Comparison of ENCODE assay signal across 1 cellular context in the genomic region with DNA sequence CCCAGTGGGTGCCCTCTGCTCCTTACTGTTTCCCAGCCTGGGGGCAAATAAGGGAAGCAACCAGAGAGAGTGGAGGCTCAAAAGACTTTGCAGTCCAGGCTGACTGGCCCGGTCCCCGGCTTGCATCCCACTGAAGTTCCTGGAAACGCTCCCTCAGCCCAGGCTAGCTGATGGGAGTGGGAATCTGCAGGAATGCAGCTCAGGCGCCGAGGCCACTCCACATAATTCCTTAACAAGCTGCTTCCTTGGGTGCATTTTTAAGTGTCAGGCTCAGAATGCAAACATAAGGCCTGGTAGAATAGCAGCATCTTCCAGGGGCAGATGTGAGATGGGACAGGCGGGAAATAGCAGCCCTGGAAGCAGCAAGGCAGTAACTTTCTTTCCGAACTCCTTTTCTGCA.
TF ChIP-seq lines count a peak whose summit lies in the region.

No MANE protein-coding gene starts in this region.

TF ChIP-seq in SK-N-SH, 30 proteins besides CTCF, POLR2A, EP300 and RAD21:
- TF ChIP-seq SIN3A (IDR thresholded peaks at IDR 0.05; ENCODE audit: borderline replicate concordance, low read depth, low read length) (no peak), TCF12 (IDR thresholded peaks at IDR 0.05) (no peak), RXRA (IDR thresholded peaks at IDR 0.05; ENCODE audit: borderline replicate concordance, low read depth) (no peak), NFIC (IDR thresholded peaks at IDR 0.05; ENCODE audit: borderline replicate concordance) (no peak), GATA2 (CRISPR knock-in tag; IDR thresholded peaks at IDR 0.05) (no peak)
- TF ChIP-seq, protein P1, sequence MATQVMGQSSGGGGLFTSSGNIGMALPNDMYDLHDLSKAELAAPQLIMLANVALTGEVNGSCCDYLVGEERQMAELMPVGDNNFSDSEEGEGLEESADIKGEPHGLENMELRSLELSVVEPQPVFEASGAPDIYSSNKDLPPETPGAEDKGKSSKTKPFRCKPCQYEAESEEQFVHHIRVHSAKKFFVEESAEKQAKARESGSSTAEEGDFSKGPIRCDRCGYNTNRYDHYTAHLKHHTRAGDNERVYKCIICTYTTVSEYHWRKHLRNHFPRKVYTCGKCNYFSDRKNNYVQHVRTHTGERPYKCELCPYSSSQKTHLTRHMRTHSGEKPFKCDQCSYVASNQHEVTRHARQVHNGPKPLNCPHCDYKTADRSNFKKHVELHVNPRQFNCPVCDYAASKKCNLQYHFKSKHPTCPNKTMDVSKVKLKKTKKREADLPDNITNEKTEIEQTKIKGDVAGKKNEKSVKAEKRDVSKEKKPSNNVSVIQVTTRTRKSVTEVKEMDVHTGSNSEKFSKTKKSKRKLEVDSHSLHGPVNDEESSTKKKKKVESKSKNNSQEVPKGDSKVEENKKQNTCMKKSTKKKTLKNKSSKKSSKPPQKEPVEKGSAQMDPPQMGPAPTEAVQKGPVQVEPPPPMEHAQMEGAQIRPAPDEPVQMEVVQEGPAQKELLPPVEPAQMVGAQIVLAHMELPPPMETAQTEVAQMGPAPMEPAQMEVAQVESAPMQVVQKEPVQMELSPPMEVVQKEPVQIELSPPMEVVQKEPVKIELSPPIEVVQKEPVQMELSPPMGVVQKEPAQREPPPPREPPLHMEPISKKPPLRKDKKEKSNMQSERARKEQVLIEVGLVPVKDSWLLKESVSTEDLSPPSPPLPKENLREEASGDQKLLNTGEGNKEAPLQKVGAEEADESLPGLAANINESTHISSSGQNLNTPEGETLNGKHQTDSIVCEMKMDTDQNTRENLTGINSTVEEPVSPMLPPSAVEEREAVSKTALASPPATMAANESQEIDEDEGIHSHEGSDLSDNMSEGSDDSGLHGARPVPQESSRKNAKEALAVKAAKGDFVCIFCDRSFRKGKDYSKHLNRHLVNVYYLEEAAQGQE (IDR thresholded peaks at IDR 0.05; ENCODE audit: low read depth, low read length): no peak
TF ChIP-seq in SK-N-SH: peak in this region for 0.
